ENCODE assay signal across 19 cellular contexts in the genomic region with DNA sequence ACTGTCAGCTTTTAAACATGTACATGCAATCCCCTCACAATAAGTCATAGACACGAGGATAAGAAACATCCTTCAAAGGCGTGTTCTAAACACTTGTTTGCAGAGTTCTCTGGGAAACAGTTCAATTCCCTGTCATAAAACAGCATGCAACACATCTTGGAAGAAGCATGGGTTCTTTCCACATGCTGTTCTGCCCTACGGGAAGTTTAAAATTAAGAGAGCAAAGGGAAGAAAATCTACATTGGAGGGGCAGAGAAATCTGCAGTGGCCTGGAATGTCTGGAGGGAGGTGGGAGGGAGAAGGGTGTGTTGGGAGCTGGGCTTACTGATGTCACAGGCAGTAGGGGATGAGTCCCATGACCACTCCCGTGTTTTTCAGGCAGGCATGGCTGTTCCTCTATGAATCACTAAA.
DNase-seq lines count a peak whose midpoint lies in the region; ATAC-seq and TF ChIP-seq lines count a peak whose summit lies in the region.
"Had no signal": no experiment of that assay in that cellular context is flagged by ENCODE, and none has a peak within 500 bp of the region (broad histone marks: within the 10 kb centered on the region; RNA-seq: fewer than 3 reads in every experiment).

No MANE protein-coding gene starts in this region.

- H3K9me3 ChIP-seq in AG04450 (ENCODE audit: control insufficient read depth, insufficient read depth, low read length) (no peaks in the 10 kb centered on the region; the same call in 1 of the 2 replicates), Caco-2 (no peaks in the 10 kb centered on the region), adrenal gland (replicated peaks in 1 of 3) (no peaks in the 10 kb centered on the region)
- H3K9me3 ChIP-seq: gastrocnemius medialis, HAP-1, SJSA1, spleen, thyroid gland had no signal

- TF ChIP-seq CTCF in AG04450 (IDR thresholded peaks at IDR 0.05; ENCODE audit: low read depth, low read length) (no peak), natural killer cell (IDR thresholded peaks at IDR 0.05) (no peak), Caco-2 (IDR thresholded peaks at IDR 0.05; ENCODE audit: insufficient read depth in 1 of 2, low read depth in 1 of 2, low read length in 1 of 2, severe bottlenecking in 1 of 2, unreplicated experiment in 1 of 2) (no peak), progenitor cell of endocrine pancreas (IDR thresholded peaks at IDR 0.05; ENCODE audit: unreplicated experiment) (no peak), adrenal gland (IDR thresholded peaks at IDR 0.05) (no peak)

- H3K36me3 Mint-ChIP-seq in activated T-helper 17 cell treated with anti-CD3 and anti-CD28 coated beads, Interleukin-2, amount 50 U/mL, for 72 hours (ENCODE audit: low read depth): peaks cover 7% of the 10 kb centered on the region
- H3K36me3 Mint-ChIP-seq in natural killer cell: no peaks in the 10 kb centered on the region
- no peaks in the 10 kb centered on the region for H3K36me3 Mint-ChIP-seq in Caco-2 (ENCODE audit: insufficient read depth, unreplicated experiment)
- no peaks in the 10 kb centered on the region for H3K36me3 Mint-ChIP-seq in progenitor cell of endocrine pancreas (ENCODE audit: insufficient read depth)

- no peak for ATAC-seq in activated T-helper 17 cell treated with anti-CD3 and anti-CD28 coated beads, Interleukin-2, amount 50 U/mL, for 72 hours (replicated peaks)
- ATAC-seq in esophagus mucosa: peak; percentile 67
- no peak for ATAC-seq in natural killer cell
- ATAC-seq in HG02623 (IDR thresholded peaks at IDR 0.05; ENCODE audit: unreplicated experiment): no peak
- ATAC-seq: gastrocnemius medialis had no signal

- H3K4me1 ChIP-seq in Caco-2 (peaks cover 42% of the 10 kb centered on the region), adrenal gland (replicated peaks in 1 of 2) (peaks cover 0 to 9% of the 10 kb centered on the region in 2 donors)
- H3K4me1 ChIP-seq: gastrocnemius medialis, SJSA1, thyroid gland had no signal

- H3K27ac Mint-ChIP-seq in activated T-helper 17 cell treated with anti-CD3 and anti-CD28 coated beads, Interleukin-2, amount 50 U/mL, for 72 hours: peak overlapping the region; percentile 64
- H3K27ac Mint-ChIP-seq in natural killer cell (peak overlapping the region; percentile 0 to 57), Caco-2 (ENCODE audit: unreplicated experiment) (no peak overlapping the region), progenitor cell of endocrine pancreas (no peak overlapping the region)

- no peak overlapping the region for H3K4me3 ChIP-seq in AG04450 (ENCODE audit: low read depth, low read length)
- no peak overlapping the region for H3K4me3 ChIP-seq in Caco-2 (ENCODE audit: low read depth, low read length)
- H3K4me3 ChIP-seq in adrenal gland: no peak overlapping the region
- H3K4me3 ChIP-seq: gastrocnemius medialis, HAP-1, SJSA1, spleen, thyroid gland had no signal

- H3K9me3 Mint-ChIP-seq in activated T-helper 17 cell treated with anti-CD3 and anti-CD28 coated beads, Interleukin-2, amount 50 U/mL, for 72 hours: peaks cover 4% of the 10 kb centered on the region
- H3K9me3 Mint-ChIP-seq in natural killer cell: peaks cover 0 to 3% of the 10 kb centered on the region in 2 donors
- H3K9me3 Mint-ChIP-seq in Caco-2 (ENCODE audit: unreplicated experiment): no peaks in the 10 kb centered on the region
- no peaks in the 10 kb centered on the region for H3K9me3 Mint-ChIP-seq in progenitor cell of endocrine pancreas (ENCODE audit: low read depth)

- H3K36me3 ChIP-seq in Caco-2 (ENCODE audit: control insufficient read depth, insufficient read depth, low read length): no peaks in the 10 kb centered on the region
- H3K36me3 ChIP-seq in adrenal gland (replicated peaks in 1 of 2): no peaks in the 10 kb centered on the region
- H3K36me3 ChIP-seq: gastrocnemius medialis, HAP-1, SJSA1, spleen, thyroid gland had no signal

- intact Hi-C loops in natural killer cell (cut with micrococcal nuclease) (loop anchor here (10.0 kb wide), 1 partner anchor 52 kb away; no protein-coding TSS in a partner anchor), Caco-2 (cut with micrococcal nuclease; ENCODE audit: unreplicated experiment) (no loop called here), adrenal gland (cut with DNase I) (loop anchor here in 1 of 2 donors (5.0 kb wide), 1 partner anchor 140 kb away; no protein-coding TSS in a partner anchor)

- 51 to 77% (median 59%) methylated on average over 4 of the region's 4 CpGs for WGBS in adrenal gland, 4 donors

- BruUV-seq in Caco-2 (replicated peaks; lab: Mats Ljungman, UMichigan): no TSS peak

- DNase-seq in AG04450 (ENCODE audit: low read depth, low spot score) (peak; percentile 45), natural killer cell (no peak), Caco-2 (no peak), progenitor cell of endocrine pancreas (ENCODE audit: low spot score, unreplicated experiment) (no peak), adrenal gland (no peak)
- DNase-seq: 8988T; activated CD4-positive, CD25-positive, alpha-beta regulatory T cell treated with anti-CD3 and anti-CD28 coated beads, Interleukin-2, amount 50 U/mL, for 72 hours; activated CD8-positive, alpha-beta memory T cell treated with anti-CD3 and anti-CD28 coated beads, Interleukin-2, amount 50 U/mL, for 4 hours; activated naive CD4-positive, alpha-beta T cell treated with Interleukin-2 at 50 U/mL for 16 hours; gastrocnemius medialis; NCI-H1436 treated with DMSO at 0.1 percent for 48 hours; NCI-H748 treated with DMSO at 0.1 percent for 48 hours; thyroid gland had no signal

- peaks cover 14% of the 10 kb centered on the region for H3K27me3 Mint-ChIP-seq in activated T-helper 17 cell treated with anti-CD3 and anti-CD28 coated beads, Interleukin-2, amount 50 U/mL, for 72 hours
- H3K27me3 Mint-ChIP-seq in natural killer cell (ENCODE audit: low read depth in 2 of 2): peaks cover 10 to 16% of the 10 kb centered on the region in 2 donors
- no peaks in the 10 kb centered on the region for H3K27me3 Mint-ChIP-seq in Caco-2 (ENCODE audit: insufficient read depth, unreplicated experiment)
- H3K27me3 Mint-ChIP-seq in progenitor cell of endocrine pancreas: peaks cover 26% of the 10 kb centered on the region

- CTCF ChIA-PET in AG04450 (lab: Charles Lee) (interaction anchor here (1.7 kb wide), 1 partner anchor 144 kb away, joined by 5 read pairs; no protein-coding TSS in a partner anchor), Caco-2 (lab: Charles Lee) (interaction anchor here (1.6 kb wide), 1 partner anchor 17 kb away, joined by 4 read pairs; no protein-coding TSS in a partner anchor)

- no peak for TF ChIP-seq POLR2A in adrenal gland (IDR thresholded peaks at IDR 0.05)

- peaks cover 14% of the 10 kb centered on the region for H3K4me1 Mint-ChIP-seq in activated T-helper 17 cell treated with anti-CD3 and anti-CD28 coated beads, Interleukin-2, amount 50 U/mL, for 72 hours
- H3K4me1 Mint-ChIP-seq in natural killer cell: peaks cover 11 to 25% of the 10 kb centered on the region in 2 donors
- peaks cover 41% of the 10 kb centered on the region for H3K4me1 Mint-ChIP-seq in Caco-2 (ENCODE audit: low read depth, unreplicated experiment)
- H3K4me1 Mint-ChIP-seq in progenitor cell of endocrine pancreas (ENCODE audit: low read depth): peaks cover 13% of the 10 kb centered on the region

- POLR2A ChIA-PET in AG04450 (lab: Yijun Ruan, JAX): interaction anchor here (0.8 to 1.4 kb wide), 3 partner anchors 14 to 150 kb away, joined by 3 to 4 read pairs (median 3); no protein-coding TSS in a partner anchor
- POLR2A ChIA-PET in Caco-2 (lab: Charles Lee): no interaction called here

- peak overlapping the region; percentile 27 for H3K4me3 Mint-ChIP-seq in activated T-helper 17 cell treated with anti-CD3 and anti-CD28 coated beads, Interleukin-2, amount 50 U/mL, for 72 hours
- H3K4me3 Mint-ChIP-seq in natural killer cell (no peak overlapping the region), Caco-2 (ENCODE audit: unreplicated experiment) (no peak overlapping the region), progenitor cell of endocrine pancreas (ENCODE audit: low read depth) (no peak overlapping the region)

- peak overlapping the region; percentile 68 for H3K27ac ChIP-seq in AG04450 (ENCODE audit: low read depth, low read length)
- H3K27ac ChIP-seq in adrenal gland: peak overlapping the region in 1 of 5 donors; percentile 36
- H3K27ac ChIP-seq: gastrocnemius medialis, SJSA1, thyroid gland had no signal

- H3K27me3 ChIP-seq in AG04450 (ENCODE audit: control insufficient read depth, insufficient read depth, low read length) (peaks cover 5% of the 10 kb centered on the region), Caco-2 (replicated peaks; ENCODE audit: control insufficient read depth, insufficient read depth, low read length) (no peaks in the 10 kb centered on the region), adrenal gland (peaks cover 5% of the 10 kb centered on the region)
- H3K27me3 ChIP-seq: SJSA1, thyroid gland had no signal

Comparison
In these comparisons a context has a peak if more than half of its experiments do, and no peak if none do; other contexts are left out.
1. H3K27ac Mint-ChIP-seq: peak in activated T-helper 17 cell treated with anti-CD3 and anti-CD28 coated beads, Interleukin-2, amount 50 U/mL, for 72 hours (single experiment) and natural killer cell (2 of 2); none in Caco-2 (single experiment) and progenitor cell of endocrine pancreas (single experiment).